ENCODE assay signal across 8 cellular contexts in genomic region chr22:24175160-24175808, GRCh38. TPM values are rescaled to one million over a fixed set of nuclear protein-coding genes. Genes with fewer than 3 reads are reported as not detected.
DNase-seq lines count a peak whose midpoint lies in the region; ATAC-seq and TF ChIP-seq lines count a peak whose summit lies in the region.

No MANE protein-coding gene starts in this region.

- peak; percentile 96 for TF ChIP-seq CTCF in AG04449 (IDR thresholded peaks at IDR 0.05; ENCODE audit: insufficient read depth, low read length, missing control alignments)
- TF ChIP-seq CTCF in GM13976 (IDR thresholded peaks at IDR 0.05; ENCODE audit: borderline replicate concordance, control extremely low read depth, extremely low read depth, insufficient read depth, missing control alignments): peak; percentile 82
- TF ChIP-seq CTCF in fibroblast of villous mesenchyme (IDR thresholded peaks at IDR 0.05; ENCODE audit: insufficient read depth, low read depth, low read length): peak; percentile 97
- TF ChIP-seq CTCF in neutrophil (IDR thresholded peaks at IDR 0.05): peak; percentile 76
- peak; percentile 77 to 86 (median 80) for TF ChIP-seq CTCF in testis (IDR thresholded peaks at IDR 0.05)

- H3K9me3 ChIP-seq in neutrophil: no peaks in the 10 kb centered on the region
- no peaks in the 10 kb centered on the region for H3K9me3 ChIP-seq in testis

- POLR2A ChIA-PET in AG04449 (lab: Yijun Ruan, JAX): interaction anchor here (0.9 kb wide), 1 partner anchor 9 kb away, joined by 4 read pairs; no protein-coding TSS in a partner anchor

- no peak for ATAC-seq in GM19397 (IDR thresholded peaks at IDR 0.05; ENCODE audit: unreplicated experiment)

- H3K27me3 ChIP-seq in neutrophil: no peaks in the 10 kb centered on the region
- H3K27me3 ChIP-seq in testis: no peaks in the 10 kb centered on the region

- DNase-seq in AG04449 (ENCODE audit: low read depth, low spot score) (no peak), GM13976 (ENCODE audit: low spot score) (peak; percentile 87), RPMI7951 (ENCODE audit: low read depth) (peak; percentile 51), fibroblast of villous mesenchyme (ENCODE audit: low read depth) (peak; percentile 79), testis (peak; percentile 87)
- peak; percentile 25 for DNase-seq in activated effector memory CD4-positive, alpha-beta T cell treated with Interleukin-2 at 50 U/mL for 16 hours

- intact Hi-C loops in testis (cut with DNase I; ENCODE audit: low total_unique reads): no loop called here

- H3K27ac ChIP-seq in neutrophil (peak overlapping the region; percentile 35), testis (peak overlapping the region in 1 of 2 donors; percentile 23)

- 55 to 78% methylated on average over 5 to 11 of the region's 11 CpGs for WGBS in testis, 2 donors

- H3K4me1 ChIP-seq in neutrophil (ENCODE audit: control insufficient read depth in 1 of 2, insufficient read depth in 1 of 2, low read depth in 1 of 2, low read length in 1 of 2): peaks cover 3 to 5% of the 10 kb centered on the region in 2 experiments
- H3K4me1 ChIP-seq in testis: peaks cover 8% of the 10 kb centered on the region

- in situ Hi-C loops in GM13976 (cut with MboI; ENCODE audit: low sequenced_read_pairs, unreplicated experiment): no loop called here

- H3K4me3 ChIP-seq in AG04449 (ENCODE audit: low read depth, low read length): no peak overlapping the region
- H3K4me3 ChIP-seq in fibroblast of villous mesenchyme (ENCODE audit: low read depth, low read length): no peak overlapping the region
- H3K4me3 ChIP-seq in neutrophil (ENCODE audit: low read depth in 1 of 2, low read length in 1 of 2): no peak overlapping the region
- no peak overlapping the region for H3K4me3 ChIP-seq in testis

- no peak for TF ChIP-seq POLR2A in testis (IDR thresholded peaks at IDR 0.05)

- H3K36me3 ChIP-seq in neutrophil: peaks cover 100% of the 10 kb centered on the region
- H3K36me3 ChIP-seq in testis (ENCODE audit: low read depth, missing control alignments): no peaks in the 10 kb centered on the region

- CTCF ChIA-PET in AG04449 (lab: Yijun Ruan, JAX): interaction anchor here (0.6 to 7.3 kb wide), 27 partner anchors 10 to 295 kb away, joined by 3 to 92 read pairs (median 4); no protein-coding TSS in a partner anchor

RNA-seq across cellular contexts. Expression of gene SUSD2, which starts 6.0 kb away (rescaled TPM):
- 0.39 and 0.96 TPM in 2 replicates for total RNA-seq in RPMI7951 (2014; rRNA removed; shearing (Covaris generic))
- total RNA-seq in fibroblast of villous mesenchyme: 0.64 and 1.3 TPM in 2 replicates
- 10 to 100 TPM in 1 of 2 donors, 1 to 10 TPM in 1; 5.7 to 11.9 TPM for total RNA-seq in testis
- polyA plus RNA-seq in testis (ENCODE audit: insufficient read depth, low read depth, low replicate concordance): 5.3 TPM
